In genomic region chr6:43477235-43478007, GRCh38 we compare ENCODE assay signal across 8 cellular contexts. TPM values are rescaled to one million over a fixed set of nuclear protein-coding genes. Genes with fewer than 3 reads are reported as not detected.
A peak's percentile ranks its signal among the peaks of the same experiment; 100 is the strongest.
DNase-seq lines count a peak whose midpoint lies in the region; FAIRE-seq and TF ChIP-seq lines count a peak whose summit lies in the region.

A gene with protein sequence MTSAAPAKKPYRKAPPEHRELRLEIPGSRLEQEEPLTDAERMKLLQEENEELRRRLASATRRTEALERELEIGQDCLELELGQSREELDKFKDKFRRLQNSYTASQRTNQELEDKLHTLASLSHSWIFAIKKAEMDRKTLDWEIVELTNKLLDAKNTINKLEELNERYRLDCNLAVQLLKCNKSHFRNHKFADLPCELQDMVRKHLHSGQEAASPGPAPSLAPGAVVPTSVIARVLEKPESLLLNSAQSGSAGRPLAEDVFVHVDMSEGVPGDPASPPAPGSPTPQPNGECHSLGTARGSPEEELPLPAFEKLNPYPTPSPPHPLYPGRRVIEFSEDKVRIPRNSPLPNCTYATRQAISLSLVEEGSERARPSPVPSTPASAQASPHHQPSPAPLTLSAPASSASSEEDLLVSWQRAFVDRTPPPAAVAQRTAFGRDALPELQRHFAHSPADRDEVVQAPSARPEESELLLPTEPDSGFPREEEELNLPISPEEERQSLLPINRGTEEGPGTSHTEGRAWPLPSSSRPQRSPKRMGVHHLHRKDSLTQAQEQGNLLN (plus strand): TSS chr6:43477570. CDS start chr6:43499002, 21,432 bp downstream.

- no peak for TF ChIP-seq CTCF in SK-N-SH (IDR thresholded peaks at IDR 0.05)

- peak within 1 kb of the TSS; percentile 60 to 65 for H3K4me3 ChIP-seq in SK-N-SH (ENCODE audit: low read depth in 2 of 2, low read length in 1 of 2)

- peaks cover 45% of the 10 kb centered on the region for H3K79me2 ChIP-seq in SK-N-SH (ENCODE audit: insufficient read depth)

- H3F3A ChIP-seq in SK-N-SH (replicated peaks; ENCODE audit: insufficient read depth) = no peaks in the 10 kb centered on the region

- H3K4me1 Mint-ChIP-seq in activated naive CD4-positive, alpha-beta T cell treated with anti-CD3 and anti-CD28 coated beads, Interleukin-2, amount 10 ng/mL, durations not matched to agents 7 days and 5 days = peaks cover 44% of the 10 kb centered on the region

- H3K4me1 ChIP-seq in SK-N-SH (ENCODE audit: control insufficient read depth in 1 of 2, insufficient read depth in 2 of 2, low read depth in 1 of 2, low read length in 1 of 2) = peaks cover 10 to 15% of the 10 kb centered on the region in 2 experiments; a peak in 3 of 4 replicates

- 2% methylated on average over 34 of the region's 34 CpGs for WGBS in SK-N-SH (ENCODE audit: low lambda C conversion rate)

- no peaks in the 10 kb centered on the region for H4K20me1 ChIP-seq in SK-N-SH (ENCODE audit: insufficient read depth)

- peak within 1 kb of the TSS; percentile 95 for H3K4me3 Mint-ChIP-seq in activated naive CD4-positive, alpha-beta T cell treated with anti-CD3 and anti-CD28 coated beads, Interleukin-2, amount 10 ng/mL, durations not matched to agents 7 days and 5 days

- no peaks in the 10 kb centered on the region for H3K9me2 ChIP-seq in SK-N-SH

- no peak for TF ChIP-seq EP300 in SK-N-SH (IDR thresholded peaks at IDR 0.05; ENCODE audit: borderline replicate concordance in 1 of 2, low read depth in 1 of 2, low read length in 1 of 2)

- H2AFZ ChIP-seq in SK-N-SH (ENCODE audit: low read depth) = peak within 1 kb of the TSS; percentile 92

- H3K27ac ChIP-seq in SK-N-SH (ENCODE audit: low read depth in 2 of 2, low read length in 1 of 2) = peak within 1 kb of the TSS; percentile 40 to 65; a peak in 3 of 4 replicates
- peak within 1 kb of the TSS; percentile 82 for H3K27ac ChIP-seq in substantia nigra (ENCODE audit: low read depth, low read length, poor library complexity, severe bottlenecking)

- H3K9me3 Mint-ChIP-seq in activated naive CD4-positive, alpha-beta T cell treated with anti-CD3 and anti-CD28 coated beads, Interleukin-2, amount 10 ng/mL, durations not matched to agents 7 days and 5 days = no peaks in the 10 kb centered on the region

- peaks cover 0 to 2% of the 10 kb centered on the region in 2 experiments for H3K36me3 ChIP-seq in SK-N-SH (replicated peaks in 1 of 2; ENCODE audit: control insufficient read depth in 1 of 2, insufficient read depth in 2 of 2, low read length in 1 of 2)

- DNase-seq in EH (ENCODE audit: low read depth) (peak; percentile 83), H54 (ENCODE audit: insufficient read length, low spot score) (peak; percentile 85), MV-4-11 (lab: John Stamatoyannopoulos, UW) (peak; percentile 53), SK-N-SH (peak; percentile 96), germinal center (ENCODE audit: low spot score) (peak; percentile 94), non-pigmented ciliary epithelial cell (ENCODE audit: low read depth) (peak; percentile 23), substantia nigra (lab: John Stamatoyannopoulos, UW) (peak; percentile 26 to 96 (median 83))
- peak; percentile 98 for DNase-seq in activated naive CD4-positive, alpha-beta T cell treated with anti-CD3 and anti-CD28 coated beads, Interleukin-2, amount 10 ng/mL, durations not matched to agents 7 days and 5 days

- H3K27me3 Mint-ChIP-seq in activated naive CD4-positive, alpha-beta T cell treated with anti-CD3 and anti-CD28 coated beads, Interleukin-2, amount 10 ng/mL, durations not matched to agents 7 days and 5 days = no peaks in the 10 kb centered on the region

- FAIRE-seq in H54 (lab: Jason Lieb, UNC) = peak; percentile 86

- peaks cover 4% of the 10 kb centered on the region for H3K36me3 Mint-ChIP-seq in activated naive CD4-positive, alpha-beta T cell treated with anti-CD3 and anti-CD28 coated beads, Interleukin-2, amount 10 ng/mL, durations not matched to agents 7 days and 5 days

- peak within 1 kb of the TSS; percentile 77 for H3K4me2 ChIP-seq in SK-N-SH

- POLR2A ChIA-PET in SK-N-SH (lab: Yijun Ruan, JAX) = interaction anchor here (0.6 to 1.5 kb wide), 10 partner anchors 9 to 603 kb away, joined by 3 to 7 read pairs (median 4); no protein-coding TSS in a partner anchor

- H3K27me3 ChIP-seq in SK-N-SH (ENCODE audit: insufficient read depth) = no peaks in the 10 kb centered on the region

- H3K27ac Mint-ChIP-seq in activated naive CD4-positive, alpha-beta T cell treated with anti-CD3 and anti-CD28 coated beads, Interleukin-2, amount 10 ng/mL, durations not matched to agents 7 days and 5 days = peak within 1 kb of the TSS; percentile 91

- peak within 1 kb of the TSS; percentile 79 for H3K9ac ChIP-seq in SK-N-SH

- peak; percentile 88 for TF ChIP-seq POLR2A in H54 (IDR thresholded peaks at IDR 0.05; ENCODE audit: low read depth, low read length)

- TF ChIP-seq RAD21 in SK-N-SH (IDR thresholded peaks at IDR 0.05; ENCODE audit: low read length) = no peak

- CTCF ChIA-PET in SK-N-SH (lab: Yijun Ruan, JAX) = interaction anchor here (1.1 to 3.9 kb wide), 8 partner anchors 10 to 29 kb away, joined by 3 to 23 read pairs (median 4); partner anchors contain the start of gene DLK2
- CTCF ChIA-PET in activated naive CD4-positive, alpha-beta T cell treated with anti-CD3 and anti-CD28 coated beads, Interleukin-2, amount 10 ng/mL, durations not matched to agents 7 days and 5 days (lab: Charles Lee) = interaction anchor here (0.6 to 2.3 kb wide), 2 partner anchors 29 to 249 kb away, joined by 3 to 6 read pairs; partner anchors contain the start of gene DNPH1

- no peaks in the 10 kb centered on the region for H3K9me3 ChIP-seq in SK-N-SH

TF ChIP-seq in SK-N-SH, 30 proteins besides CTCF, POLR2A, EP300 and RAD21 (continues in another document):
- TF ChIP-seq TCF12 (IDR thresholded peaks at IDR 0.05) (no peak), MAX (IDR thresholded peaks at IDR 0.05; ENCODE audit: low read depth) (0 out of 2 replicates have a peak, but pooled peaks have one; percentile 47), NRF1 (IDR thresholded peaks at IDR 0.05; ENCODE audit: low read depth, low read length) (peak; percentile 18; the same call in 1 of the 2 replicates), RCOR1 (IDR thresholded peaks at IDR 0.05; ENCODE audit: low read length) (no peak), FOXM1 (IDR thresholded peaks at IDR 0.05; ENCODE audit: low read depth) (no peak), GABPA (IDR thresholded peaks at IDR 0.05; ENCODE audit: low read depth) (no peak), JUND (IDR thresholded peaks at IDR 0.05) (no peak), MEF2A (IDR thresholded peaks at IDR 0.05; ENCODE audit: borderline replicate concordance, low read depth) (no peak), SMC3 (IDR thresholded peaks at IDR 0.05; ENCODE audit: low read depth, low read length) (no peak)
- TF ChIP-seq, protein P1, sequence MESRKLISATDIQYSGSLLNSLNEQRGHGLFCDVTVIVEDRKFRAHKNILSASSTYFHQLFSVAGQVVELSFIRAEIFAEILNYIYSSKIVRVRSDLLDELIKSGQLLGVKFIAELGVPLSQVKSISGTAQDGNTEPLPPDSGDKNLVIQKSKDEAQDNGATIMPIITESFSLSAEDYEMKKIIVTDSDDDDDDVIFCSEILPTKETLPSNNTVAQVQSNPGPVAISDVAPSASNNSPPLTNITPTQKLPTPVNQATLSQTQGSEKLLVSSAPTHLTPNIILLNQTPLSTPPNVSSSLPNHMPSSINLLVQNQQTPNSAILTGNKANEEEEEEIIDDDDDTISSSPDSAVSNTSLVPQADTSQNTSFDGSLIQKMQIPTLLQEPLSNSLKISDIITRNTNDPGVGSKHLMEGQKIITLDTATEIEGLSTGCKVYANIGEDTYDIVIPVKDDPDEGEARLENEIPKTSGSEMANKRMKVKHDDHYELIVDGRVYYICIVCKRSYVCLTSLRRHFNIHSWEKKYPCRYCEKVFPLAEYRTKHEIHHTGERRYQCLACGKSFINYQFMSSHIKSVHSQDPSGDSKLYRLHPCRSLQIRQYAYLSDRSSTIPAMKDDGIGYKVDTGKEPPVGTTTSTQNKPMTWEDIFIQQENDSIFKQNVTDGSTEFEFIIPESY (IDR thresholded peaks at IDR 0.05; ENCODE audit: borderline replicate concordance, low read depth) = no peak
- TF ChIP-seq, protein P2, sequence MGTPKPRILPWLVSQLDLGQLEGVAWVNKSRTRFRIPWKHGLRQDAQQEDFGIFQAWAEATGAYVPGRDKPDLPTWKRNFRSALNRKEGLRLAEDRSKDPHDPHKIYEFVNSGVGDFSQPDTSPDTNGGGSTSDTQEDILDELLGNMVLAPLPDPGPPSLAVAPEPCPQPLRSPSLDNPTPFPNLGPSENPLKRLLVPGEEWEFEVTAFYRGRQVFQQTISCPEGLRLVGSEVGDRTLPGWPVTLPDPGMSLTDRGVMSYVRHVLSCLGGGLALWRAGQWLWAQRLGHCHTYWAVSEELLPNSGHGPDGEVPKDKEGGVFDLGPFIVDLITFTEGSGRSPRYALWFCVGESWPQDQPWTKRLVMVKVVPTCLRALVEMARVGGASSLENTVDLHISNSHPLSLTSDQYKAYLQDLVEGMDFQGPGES (IDR thresholded peaks at IDR 0.05; ENCODE audit: low read depth, low read length) = no peak
- TF ChIP-seq, protein P3, sequence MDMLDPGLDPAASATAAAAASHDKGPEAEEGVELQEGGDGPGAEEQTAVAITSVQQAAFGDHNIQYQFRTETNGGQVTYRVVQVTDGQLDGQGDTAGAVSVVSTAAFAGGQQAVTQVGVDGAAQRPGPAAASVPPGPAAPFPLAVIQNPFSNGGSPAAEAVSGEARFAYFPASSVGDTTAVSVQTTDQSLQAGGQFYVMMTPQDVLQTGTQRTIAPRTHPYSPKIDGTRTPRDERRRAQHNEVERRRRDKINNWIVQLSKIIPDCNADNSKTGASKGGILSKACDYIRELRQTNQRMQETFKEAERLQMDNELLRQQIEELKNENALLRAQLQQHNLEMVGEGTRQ (IDR thresholded peaks at IDR 0.05; ENCODE audit: borderline replicate concordance, low read depth, low read length) = no peak
- TF ChIP-seq, protein P4, sequence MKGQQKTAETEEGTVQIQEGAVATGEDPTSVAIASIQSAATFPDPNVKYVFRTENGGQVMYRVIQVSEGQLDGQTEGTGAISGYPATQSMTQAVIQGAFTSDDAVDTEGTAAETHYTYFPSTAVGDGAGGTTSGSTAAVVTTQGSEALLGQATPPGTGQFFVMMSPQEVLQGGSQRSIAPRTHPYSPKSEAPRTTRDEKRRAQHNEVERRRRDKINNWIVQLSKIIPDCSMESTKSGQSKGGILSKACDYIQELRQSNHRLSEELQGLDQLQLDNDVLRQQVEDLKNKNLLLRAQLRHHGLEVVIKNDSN (IDR thresholded peaks at IDR 0.05; ENCODE audit: borderline replicate concordance, low read depth) = no peak

RNA-seq across cellular contexts. Expression of the gene that starts here (rescaled TPM):
- polyA plus RNA-seq in SK-N-SH (2012; rRNA removed) = 30.7 and 39.5 TPM in 2 replicates
- 30.1 and 33.0 TPM in 2 replicates for polyA plus RNA-seq in SK-N-SH (2012; cell fraction: cytosol; rRNA removed)
- polyA plus RNA-seq in SK-N-SH (2012; cell fraction: nucleus; rRNA removed) = 119 and 134 TPM in 2 replicates

Comparison
In these comparisons a context has a peak if more than half of its experiments do, and no peak if none do; other contexts are left out.
1. Peak in every context shown above with its lines: DNase-seq, H3K4me3 ChIP-seq and H3K27ac ChIP-seq.
2. DNase-seq: peak in every context shown above with its lines; median percentile 98 in activated naive CD4-positive, alpha-beta T cell treated with anti-CD3 and anti-CD28 coated beads, Interleukin-2, amount 10 ng/mL, durations not matched to agents 7 days and 5 days; 96 in SK-N-SH; 94 in germinal center; 85 in H54; 83 in EH; 83 in substantia nigra; 53 in MV-4-11; 23 in non-pigmented ciliary epithelial cell.